ENCODE assay signal across 17 cellular contexts in the genomic region with DNA sequence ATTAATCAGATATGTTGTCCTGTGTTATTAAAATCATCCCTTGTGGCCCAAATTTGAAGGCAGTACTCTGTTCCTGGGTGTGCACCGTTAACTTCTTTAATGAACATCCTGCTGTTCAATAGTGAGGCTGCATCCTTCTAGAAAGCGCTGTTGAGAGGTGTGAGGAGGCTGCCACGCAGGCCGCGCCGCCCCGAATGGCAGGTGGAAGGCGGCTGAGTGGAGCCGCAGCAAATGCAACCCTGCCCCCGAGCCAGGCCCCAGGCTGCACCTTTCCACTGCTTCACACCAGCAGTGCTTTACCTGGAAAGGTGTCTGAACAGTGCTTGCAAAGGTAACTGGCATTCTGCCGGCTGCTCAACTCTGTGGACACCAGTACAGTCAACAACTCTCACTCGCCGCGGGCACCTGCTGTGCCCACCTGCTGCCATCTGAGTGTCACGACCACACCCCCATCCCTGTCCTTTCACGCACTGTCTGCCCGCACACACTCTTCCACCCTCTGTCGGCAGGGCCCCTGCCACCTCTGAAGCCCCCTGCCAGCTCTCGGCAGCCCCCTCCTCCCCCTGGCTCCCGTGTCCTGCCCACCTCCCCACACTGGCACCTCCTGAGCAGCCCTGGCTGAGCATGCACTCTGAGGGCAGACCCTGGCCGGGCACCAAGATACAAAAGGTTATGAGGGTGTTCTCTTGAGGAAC.
DNase-seq lines count a peak whose midpoint lies in the region; ATAC-seq, FAIRE-seq and TF ChIP-seq lines count a peak whose summit lies in the region.
"Had no signal": no experiment of that assay in that cellular context is flagged by ENCODE, and none has a peak within 500 bp of the region (broad histone marks: within the 10 kb centered on the region; RNA-seq: fewer than 3 reads in every experiment).

No MANE protein-coding gene starts in this region.

- H3K79me1 ChIP-seq in trophoblast cell (ENCODE audit: low read length), result no peaks in the 10 kb centered on the region

- H2BK120ac ChIP-seq in trophoblast cell (ENCODE audit: insufficient read depth, low read length, poor library complexity), result no peak overlapping the region

- no peak for ATAC-seq in activated CD8-positive, alpha-beta T cell treated with anti-CD3 and anti-CD28 coated beads for 36 hours
- ATAC-seq in activated CD8-positive, alpha-beta T cell treated with anti-CD3 and anti-CD28 coated beads, Interleukin-2, amount 10 ng/mL, durations not matched to agents 7 days and 5 days, result no peak
- ATAC-seq in natural killer cell, result no peak
- ATAC-seq: right cardiac atrium had no signal

- H3K79me2 ChIP-seq in Loucy (ENCODE audit: insufficient read depth, low read length), result peaks cover 94% of the 10 kb centered on the region; the same call in 1 of the 2 replicates
- no peaks in the 10 kb centered on the region for H3K79me2 ChIP-seq in trophoblast cell (ENCODE audit: control insufficient read depth, insufficient read depth, low read length, poor library complexity)

- peaks cover 2% of the 10 kb centered on the region; the same call in 1 of the 2 replicates for H3F3A ChIP-seq in Loucy (ENCODE audit: low read depth)

- no peaks in the 10 kb centered on the region for H3K27me3 Mint-ChIP-seq in activated CD8-positive, alpha-beta T cell treated with anti-CD3 and anti-CD28 coated beads for 36 hours
- H3K27me3 Mint-ChIP-seq in activated CD8-positive, alpha-beta T cell treated with anti-CD3 and anti-CD28 coated beads, Interleukin-2, amount 10 ng/mL, durations not matched to agents 7 days and 5 days (ENCODE audit: low read depth), result no peaks in the 10 kb centered on the region
- H3K27me3 Mint-ChIP-seq in natural killer cell (ENCODE audit: low read depth in 2 of 2), result no peaks in the 10 kb centered on the region

- POLR2A ChIA-PET in activated CD8-positive, alpha-beta T cell treated with anti-CD3 and anti-CD28 coated beads for 36 hours (lab: Charles Lee), result no interaction called here
- POLR2A ChIA-PET in activated CD8-positive, alpha-beta T cell treated with anti-CD3 and anti-CD28 coated beads, Interleukin-2, amount 10 ng/mL, durations not matched to agents 7 days and 5 days (lab: Charles Lee), result interaction anchor here (0.7 kb wide), 1 partner anchor 300 kb away, joined by 3 read pairs; no protein-coding TSS in a partner anchor

- no peaks in the 10 kb centered on the region for H4K20me1 ChIP-seq in Loucy (ENCODE audit: insufficient read depth, low read length, poor library complexity, severe bottlenecking)

- H2BK5ac ChIP-seq in trophoblast cell (ENCODE audit: low read depth, low read length, poor library complexity), result no peak overlapping the region

- no CpG with 5 or more reads among the region's 21 CpGs for WGBS in trophoblast cell (ENCODE audit: extremely low coverage, insufficient coverage, insufficient read length)

- no peak overlapping the region for H2BK12ac ChIP-seq in trophoblast cell (ENCODE audit: low read length)

- H3K9me3 Mint-ChIP-seq in activated CD8-positive, alpha-beta T cell treated with anti-CD3 and anti-CD28 coated beads for 36 hours, result no peaks in the 10 kb centered on the region
- H3K9me3 Mint-ChIP-seq in activated CD8-positive, alpha-beta T cell treated with anti-CD3 and anti-CD28 coated beads, Interleukin-2, amount 10 ng/mL, durations not matched to agents 7 days and 5 days (ENCODE audit: insufficient read depth), result no peaks in the 10 kb centered on the region
- H3K9me3 Mint-ChIP-seq in natural killer cell, result no peaks in the 10 kb centered on the region
- H3K9me3 Mint-ChIP-seq: endodermal cell had no signal

- no peak overlapping the region for H3K23ac ChIP-seq in trophoblast cell (ENCODE audit: low read length)

- H3K4ac ChIP-seq in trophoblast cell (ENCODE audit: low read depth, low read length), result no peak overlapping the region

- no peak overlapping the region for H4K91ac ChIP-seq in trophoblast cell (ENCODE audit: low read depth, low read length)

- H3K14ac ChIP-seq in trophoblast cell (ENCODE audit: low read length), result no peak overlapping the region

- no peak for TF ChIP-seq CTCF in activated CD8-positive, alpha-beta T cell treated with anti-CD3 and anti-CD28 coated beads for 36 hours (IDR thresholded peaks at IDR 0.05)
- TF ChIP-seq CTCF in Loucy (conservative IDR thresholded peaks at IDR 0.05; ENCODE audit: low read length) (no peak), natural killer cell (IDR thresholded peaks at IDR 0.05) (no peak)

- no peak overlapping the region for H4K12ac ChIP-seq in trophoblast cell (ENCODE audit: low read depth, low read length)

- no peaks in the 10 kb centered on the region for H3K36me3 ChIP-seq in Loucy (ENCODE audit: insufficient read depth, low read length)
- H3K36me3 ChIP-seq in SJCRH30, result no peaks in the 10 kb centered on the region
- no peaks in the 10 kb centered on the region for H3K36me3 ChIP-seq in trophoblast cell (ENCODE audit: control insufficient read depth in 1 of 2, insufficient read depth in 2 of 2, low read length in 2 of 2)

- peak overlapping the region; percentile 59 for H3K4me2 ChIP-seq in Loucy (ENCODE audit: low read depth, low read length, poor library complexity, severe bottlenecking)
- no peak overlapping the region for H3K4me2 ChIP-seq in trophoblast cell (ENCODE audit: low read length)
- H3K4me2 ChIP-seq: hepatocyte, PC-9 had no signal

- no peaks in the 10 kb centered on the region for H3K9me2 ChIP-seq in Loucy (replicated peaks; ENCODE audit: low read depth, low read length)

- H3K4me1 ChIP-seq in Loucy (ENCODE audit: insufficient read depth, low read length, poor library complexity, severe bottlenecking) (peaks cover 77% of the 10 kb centered on the region), SJCRH30 (peaks cover 19% of the 10 kb centered on the region), trophoblast cell (ENCODE audit: control insufficient read depth in 1 of 2, insufficient read depth in 2 of 2, low read length in 2 of 2) (peaks cover 4% of the 10 kb centered on the region in 2 experiments)

- H2AK5ac ChIP-seq in trophoblast cell (ENCODE audit: low read length), result no peak overlapping the region

- H3K9ac ChIP-seq in Loucy (ENCODE audit: low read depth, low read length, poor library complexity, severe bottlenecking) (peak overlapping the region; percentile 52), trophoblast cell (ENCODE audit: low read length) (no peak overlapping the region)

- no peak for DNase-seq in activated CD8-positive, alpha-beta T cell treated with anti-CD3 and anti-CD28 coated beads for 36 hours
- DNase-seq in activated CD8-positive, alpha-beta T cell treated with anti-CD3 and anti-CD28 coated beads, Interleukin-2, amount 10 ng/mL, durations not matched to agents 7 days and 5 days, result no peak
- DNase-seq in SJCRH30, result no peak
- DNase-seq in trophoblast cell, result peak; percentile 49 to 53
- no peak for DNase-seq in natural killer cell
- DNase-seq in HPDE6-E6E7 (ENCODE audit: extremely low spot score), result no peak
- no peak for DNase-seq in urothelium cell line (ENCODE audit: low spot score)
- DNase-seq: activated CD4-positive, alpha-beta T cell treated with anti-CD3 and anti-CD28 coated beads, Interleukin-2, amount 50 U/mL, for 48 hours; amniotic stem cell; endodermal cell; kidney glomerular epithelial cell; NCI-H446; PC-9 had no signal

- H3K27ac Mint-ChIP-seq in activated CD8-positive, alpha-beta T cell treated with anti-CD3 and anti-CD28 coated beads for 36 hours, result peak overlapping the region; percentile 51
- H3K27ac Mint-ChIP-seq in activated CD8-positive, alpha-beta T cell treated with anti-CD3 and anti-CD28 coated beads, Interleukin-2, amount 10 ng/mL, durations not matched to agents 7 days and 5 days, result no peak overlapping the region
- no peak overlapping the region for H3K27ac Mint-ChIP-seq in natural killer cell
- H3K27ac Mint-ChIP-seq: endodermal cell had no signal

- CTCF ChIA-PET in activated CD8-positive, alpha-beta T cell treated with anti-CD3 and anti-CD28 coated beads for 36 hours (lab: Charles Lee), result no interaction called here
- CTCF ChIA-PET in activated CD8-positive, alpha-beta T cell treated with anti-CD3 and anti-CD28 coated beads, Interleukin-2, amount 10 ng/mL, durations not matched to agents 7 days and 5 days (lab: Charles Lee), result no interaction called here

- H2AFZ ChIP-seq in Loucy (ENCODE audit: low read length) (no peak overlapping the region), trophoblast cell (ENCODE audit: insufficient read depth, low read length, poor library complexity) (no peak overlapping the region)
- H2AFZ ChIP-seq: hepatocyte, PC-9 had no signal

- H3K27ac ChIP-seq in SJCRH30 (peak overlapping the region; percentile 55), trophoblast cell (ENCODE audit: low read depth, low read length) (no peak overlapping the region)
- H3K27ac ChIP-seq: hepatocyte, PC-9, SK-N-MC had no signal

- peaks cover 15% of the 10 kb centered on the region for H3K36me3 Mint-ChIP-seq in activated CD8-positive, alpha-beta T cell treated with anti-CD3 and anti-CD28 coated beads for 36 hours (ENCODE audit: low read depth)
- peaks cover 9% of the 10 kb centered on the region for H3K36me3 Mint-ChIP-seq in activated CD8-positive, alpha-beta T cell treated with anti-CD3 and anti-CD28 coated beads, Interleukin-2, amount 10 ng/mL, durations not matched to agents 7 days and 5 days (ENCODE audit: low read depth)
- H3K36me3 Mint-ChIP-seq in natural killer cell, result no peaks in the 10 kb centered on the region

- H3K4me3 ChIP-seq in Loucy (ENCODE audit: low read length, poor library complexity, severe bottlenecking) (peak overlapping the region; percentile 27), SJCRH30 (no peak overlapping the region), trophoblast cell (ENCODE audit: low read depth, low read length) (no peak overlapping the region)
- H3K4me3 ChIP-seq: hepatocyte, PC-9, SK-N-MC had no signal

- no peak for FAIRE-seq in urothelium cell line (lab: Jason Lieb, UNC)

- no peak overlapping the region for H4K8ac ChIP-seq in trophoblast cell (ENCODE audit: low read depth, low read length)

- intact Hi-C loops in activated CD8-positive, alpha-beta T cell treated with anti-CD3 and anti-CD28 coated beads for 36 hours (cut with micrococcal nuclease), result no loop called here
- intact Hi-C loops in natural killer cell (cut with micrococcal nuclease), result no loop called here

- no peak overlapping the region for H3K4me3 Mint-ChIP-seq in activated CD8-positive, alpha-beta T cell treated with anti-CD3 and anti-CD28 coated beads for 36 hours
- H3K4me3 Mint-ChIP-seq in activated CD8-positive, alpha-beta T cell treated with anti-CD3 and anti-CD28 coated beads, Interleukin-2, amount 10 ng/mL, durations not matched to agents 7 days and 5 days, result no peak overlapping the region
- no peak overlapping the region for H3K4me3 Mint-ChIP-seq in natural killer cell
- H3K4me3 Mint-ChIP-seq: endodermal cell had no signal

- no peak overlapping the region for H3K18ac ChIP-seq in trophoblast cell (ENCODE audit: low read length)

- H3K9me3 ChIP-seq in Loucy (ENCODE audit: insufficient read depth, low read depth, low read length) (no peaks in the 10 kb centered on the region), SJCRH30 (replicated peaks) (no peaks in the 10 kb centered on the region), trophoblast cell (ENCODE audit: insufficient read depth, low read depth, low read length) (peaks cover 2% of the 10 kb centered on the region)

- peaks cover 84% of the 10 kb centered on the region for H3K4me1 Mint-ChIP-seq in activated CD8-positive, alpha-beta T cell treated with anti-CD3 and anti-CD28 coated beads for 36 hours (ENCODE audit: low read depth)
- H3K4me1 Mint-ChIP-seq in activated CD8-positive, alpha-beta T cell treated with anti-CD3 and anti-CD28 coated beads, Interleukin-2, amount 10 ng/mL, durations not matched to agents 7 days and 5 days (ENCODE audit: low read depth), result peaks cover 64% of the 10 kb centered on the region
- peaks cover 65 to 66% of the 10 kb centered on the region in 2 donors for H3K4me1 Mint-ChIP-seq in natural killer cell

- H3K27me3 ChIP-seq in Loucy (ENCODE audit: insufficient read depth, low read length, poor library complexity, severe bottlenecking) (no peaks in the 10 kb centered on the region), SJCRH30 (no peaks in the 10 kb centered on the region), trophoblast cell (ENCODE audit: insufficient read depth, low read length) (no peaks in the 10 kb centered on the region)
- H3K27me3 ChIP-seq: hepatocyte had no signal

Comparison
In these comparisons a context has a peak if more than half of its experiments do, and no peak if none do; other contexts are left out.
1. DNase-seq: peak in trophoblast cell (2 of 2); none in activated CD8-positive, alpha-beta T cell treated with anti-CD3 and anti-CD28 coated beads for 36 hours (single experiment), activated CD8-positive, alpha-beta T cell treated with anti-CD3 and anti-CD28 coated beads, Interleukin-2, amount 10 ng/mL, durations not matched to agents 7 days and 5 days (single experiment), SJCRH30 (0 of 2), natural killer cell (single experiment), HPDE6-E6E7 (single experiment) and urothelium cell line (single experiment).